In the genomic region with DNA sequence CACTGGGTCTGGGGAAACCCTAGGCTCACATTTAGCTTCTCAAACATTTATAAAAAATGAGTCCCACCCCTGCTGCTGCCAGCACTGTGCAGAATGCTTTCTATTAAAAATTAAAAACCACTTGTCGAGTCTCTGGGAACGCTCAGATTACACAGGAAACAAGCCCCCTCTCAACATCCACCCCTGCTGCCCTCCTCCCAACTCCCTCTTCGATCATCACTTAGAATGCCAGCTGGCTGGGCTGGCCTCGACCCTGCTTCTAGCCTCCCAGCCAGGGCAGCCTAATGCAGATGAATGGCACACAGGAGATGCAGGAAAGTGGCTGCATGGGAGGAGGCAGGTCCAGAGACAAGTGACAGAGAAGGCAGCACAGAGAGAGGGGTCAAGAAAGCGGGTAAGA, we compare ENCODE assay signal across 21 cellular contexts.
"Had no signal": no experiment of that assay in that cellular context is flagged by ENCODE, and none has a peak within 500 bp of the region (broad histone marks: within the 10 kb centered on the region; RNA-seq: fewer than 3 reads in every experiment).

No MANE protein-coding gene starts in this region.

- H3K36me3 Mint-ChIP-seq: activated CD4-positive, alpha-beta memory T cell treated with anti-CD3 and anti-CD28 coated beads for 36 hours; activated naive CD8-positive, alpha-beta T cell treated with anti-CD3 and anti-CD28 coated beads for 36 hours; mesothelial cell of epicardium; stimulated activated naive B cell treated with anti-CD40 and anti-IgM and Interleukin-4, amounts not matched to agents 10 μg/mL and 1 μg/mL and 100 μg/mL, for 72 hours; WTC11 had no signal

- ATAC-seq: esophagus mucosa; gastrocnemius medialis; left lung; stimulated activated naive B cell treated with anti-CD40 and anti-IgM and Interleukin-4, amounts not matched to agents 10 μg/mL and 1 μg/mL and 100 μg/mL, for 72 hours; upper lobe of right lung; WTC11 had no signal

- H3K27ac ChIP-seq: gastrocnemius medialis, left lung, spleen, thoracic aorta, upper lobe of right lung had no signal

- H3K9me3 Mint-ChIP-seq: activated CD4-positive, alpha-beta memory T cell treated with anti-CD3 and anti-CD28 coated beads for 36 hours; activated naive CD8-positive, alpha-beta T cell treated with anti-CD3 and anti-CD28 coated beads for 36 hours; dendritic cell treated with granulocyte-macrophage colony-stimulating factor and Interleukin-4, amounts not matched to agents 40 ng/mL and 50 ng/mL, for 4 days; mesothelial cell of epicardium; nephron; stimulated activated naive B cell treated with anti-CD40 and anti-IgM and Interleukin-4, amounts not matched to agents 10 μg/mL and 1 μg/mL and 100 μg/mL, for 72 hours; WTC11 had no signal

- H3K36me3 ChIP-seq: gastrocnemius medialis, left lung, spleen, thoracic aorta, upper lobe of right lung had no signal

- H3K4me3 ChIP-seq: gastrocnemius medialis, left lung, spleen, thoracic aorta, upper lobe of right lung had no signal

- H3K27ac Mint-ChIP-seq: activated CD4-positive, alpha-beta memory T cell treated with anti-CD3 and anti-CD28 coated beads for 36 hours; activated naive CD8-positive, alpha-beta T cell treated with anti-CD3 and anti-CD28 coated beads for 36 hours; dendritic cell treated with granulocyte-macrophage colony-stimulating factor and Interleukin-4, amounts not matched to agents 40 ng/mL and 50 ng/mL, for 4 days; mesothelial cell of epicardium; nephron; stimulated activated naive B cell treated with anti-CD40 and anti-IgM and Interleukin-4, amounts not matched to agents 10 μg/mL and 1 μg/mL and 100 μg/mL, for 72 hours; WTC11 had no signal

- H3K9me3 ChIP-seq: gastrocnemius medialis, left lung, spleen, thoracic aorta, upper lobe of right lung had no signal

- H3K4me3 Mint-ChIP-seq: activated CD4-positive, alpha-beta memory T cell treated with anti-CD3 and anti-CD28 coated beads for 36 hours; activated naive CD8-positive, alpha-beta T cell treated with anti-CD3 and anti-CD28 coated beads for 36 hours; dendritic cell treated with granulocyte-macrophage colony-stimulating factor and Interleukin-4, amounts not matched to agents 40 ng/mL and 50 ng/mL, for 4 days; mesothelial cell of epicardium; nephron; stimulated activated naive B cell treated with anti-CD40 and anti-IgM and Interleukin-4, amounts not matched to agents 10 μg/mL and 1 μg/mL and 100 μg/mL, for 72 hours; WTC11 had no signal

- H3K4me1 Mint-ChIP-seq: activated naive CD8-positive, alpha-beta T cell treated with anti-CD3 and anti-CD28 coated beads for 36 hours; mesothelial cell of epicardium; nephron; stimulated activated naive B cell treated with anti-CD40 and anti-IgM and Interleukin-4, amounts not matched to agents 10 μg/mL and 1 μg/mL and 100 μg/mL, for 72 hours had no signal

- DNase-seq: activated CD4-positive, alpha-beta memory T cell treated with anti-CD3 and anti-CD28 coated beads for 36 hours; activated CD4-positive, alpha-beta T cell treated with anti-CD3 and anti-CD28 coated beads for 4 hours; activated naive CD4-positive, alpha-beta T cell; activated naive CD8-positive, alpha-beta T cell treated with anti-CD3 and anti-CD28 coated beads for 36 hours; activated T-cell treated with anti-CD3 and anti-CD28 coated beads for 4 hours; amniotic stem cell; effector CD8-positive, alpha-beta T cell; gastrocnemius medialis; head of caudate nucleus; kidney; left lung; retina; spleen; stimulated activated naive B cell treated with anti-CD40 and anti-IgM and Interleukin-4, amounts not matched to agents 10 μg/mL and 1 μg/mL and 100 μg/mL, for 72 hours; upper lobe of right lung had no signal

- H3K4me1 ChIP-seq: gastrocnemius medialis, left lung, spleen, upper lobe of right lung had no signal
